In the genomic region with DNA sequence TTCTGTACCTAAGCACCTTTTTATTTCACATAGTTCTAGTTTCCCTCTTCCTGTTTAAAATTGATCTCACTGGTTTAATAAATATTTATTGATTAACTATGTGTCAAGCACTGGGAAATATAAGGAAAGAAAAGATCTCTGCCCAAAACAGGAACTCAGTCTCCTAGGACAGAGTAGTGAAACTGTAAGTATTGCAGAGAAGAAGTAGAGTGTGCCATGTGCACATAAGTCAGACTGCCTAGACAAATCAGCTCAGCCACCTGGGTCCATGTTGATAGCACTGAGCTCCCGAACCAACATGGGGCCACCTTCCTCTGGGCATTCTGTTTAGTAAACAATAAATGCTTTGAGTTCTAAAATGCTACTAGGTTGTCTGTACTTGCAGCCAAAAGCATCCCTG, we compare ENCODE assay signal across 9 cellular contexts. TPM values are rescaled to one million over a fixed set of nuclear protein-coding genes. Genes with fewer than 3 reads are reported as not detected.
A peak's percentile ranks its signal among the peaks of the same experiment; 100 is the strongest.
DNase-seq lines count a peak whose midpoint lies in the region; ATAC-seq and TF ChIP-seq lines count a peak whose summit lies in the region.
"Had no signal": no experiment of that assay in that cellular context is flagged by ENCODE, and none has a peak within 500 bp of the region (broad histone marks: within the 10 kb centered on the region; RNA-seq: fewer than 3 reads in every experiment).

No MANE protein-coding gene starts in this region.

- peaks cover 8 to 9% of the 10 kb centered on the region in 2 donors for H3K27me3 Mint-ChIP-seq in natural killer cell treated with Interleukin-12 subunit alpha and Interleukin-12 subunit beta and Interleukin-15 and Interleukin-18, amount 100 ng/mL, for 72 hours

- peak overlapping the region; percentile 79 for H3K27ac ChIP-seq in WERI-Rb-1

- H3K27me3 ChIP-seq in WERI-Rb-1 (ENCODE audit: insufficient read depth, low read depth, severe bottlenecking): no peaks in the 10 kb centered on the region

- H3K9me3 Mint-ChIP-seq in natural killer cell treated with Interleukin-12 subunit alpha and Interleukin-12 subunit beta and Interleukin-15 and Interleukin-18, amount 100 ng/mL, for 72 hours: no peaks in the 10 kb centered on the region
- H3K9me3 Mint-ChIP-seq: activated CD4-positive, alpha-beta T cell treated with anti-CD3 and anti-CD28 coated beads, Interleukin-2, amount 10 ng/mL, durations not matched to agents 24 days and 14 days had no signal

- TF ChIP-seq CTCF in WERI-Rb-1 (IDR thresholded peaks at IDR 0.05; ENCODE audit: low read depth, low read length): no peak

- no peaks in the 10 kb centered on the region for H3K4me1 Mint-ChIP-seq in natural killer cell treated with Interleukin-12 subunit alpha and Interleukin-12 subunit beta and Interleukin-15 and Interleukin-18, amount 100 ng/mL, for 72 hours (ENCODE audit: low read depth in 2 of 2)

- ATAC-seq in GM21367 (IDR thresholded peaks at IDR 0.05; ENCODE audit: unreplicated experiment) (peak; percentile 86), HG03442 (IDR thresholded peaks at IDR 0.05; ENCODE audit: unreplicated experiment) (peak; percentile 85)
- ATAC-seq in natural killer cell treated with Interleukin-12 subunit alpha and Interleukin-12 subunit beta and Interleukin-15 and Interleukin-18, amount 100 ng/mL, for 72 hours: no peak

- no peak overlapping the region for H3K27ac Mint-ChIP-seq in natural killer cell treated with Interleukin-12 subunit alpha and Interleukin-12 subunit beta and Interleukin-15 and Interleukin-18, amount 100 ng/mL, for 72 hours
- H3K27ac Mint-ChIP-seq: activated CD4-positive, alpha-beta T cell treated with anti-CD3 and anti-CD28 coated beads, Interleukin-2, amount 10 ng/mL, durations not matched to agents 24 days and 14 days had no signal

- no peak overlapping the region for H3K4me3 Mint-ChIP-seq in natural killer cell treated with Interleukin-12 subunit alpha and Interleukin-12 subunit beta and Interleukin-15 and Interleukin-18, amount 100 ng/mL, for 72 hours
- H3K4me3 Mint-ChIP-seq: activated CD4-positive, alpha-beta T cell treated with anti-CD3 and anti-CD28 coated beads, Interleukin-2, amount 10 ng/mL, durations not matched to agents 24 days and 14 days had no signal

- no peaks in the 10 kb centered on the region for H3K36me3 Mint-ChIP-seq in natural killer cell treated with Interleukin-12 subunit alpha and Interleukin-12 subunit beta and Interleukin-15 and Interleukin-18, amount 100 ng/mL, for 72 hours

- H3K36me3 ChIP-seq in WERI-Rb-1: no peaks in the 10 kb centered on the region

- H3K9me3 ChIP-seq in WERI-Rb-1 (ENCODE audit: severe bottlenecking): no peaks in the 10 kb centered on the region

- DNase-seq in Ammon's horn (ENCODE audit: low spot score): peak; percentile 39
- DNase-seq in WERI-Rb-1: peak; percentile 31
- DNase-seq in natural killer cell treated with Interleukin-12 subunit alpha and Interleukin-12 subunit beta and Interleukin-15 and Interleukin-18, amount 100 ng/mL, for 72 hours (ENCODE audit: low spot score): no peak
- no peak for DNase-seq in amniotic stem cell (lab: John Stamatoyannopoulos, UW)
- no peak for DNase-seq in stimulated activated CD4-positive, alpha-beta T cell treated with anti-CD3 and anti-CD28 coated beads, Interleukin-2, amount 100 ng/mL, for 48 hours
- no peak for DNase-seq in NCI-H187 treated with DMSO at 0.1 percent for 48 hours (lab: John Stamatoyannopoulos, UW)
- DNase-seq: activated CD4-positive, alpha-beta T cell treated with anti-CD3 and anti-CD28 coated beads, Interleukin-2, amount 10 ng/mL, durations not matched to agents 24 days and 14 days had no signal

- H3K4me3 ChIP-seq in WERI-Rb-1 (ENCODE audit: low read depth, low read length): no peak overlapping the region

RNA-seq across cellular contexts. Expression of a gene that starts 9.8 kb away (rescaled TPM):
- total RNA-seq in natural killer cell treated with Interleukin-12 subunit alpha and Interleukin-12 subunit beta and Interleukin-15 and Interleukin-18, amount 100 ng/mL, for 72 hours: 10 to 100 TPM in 1 of 2 donors, 1 to 10 TPM in 1; 6.5 to 10.0 TPM

Comparison
In these comparisons a context has a peak if more than half of its experiments do, and no peak if none do; other contexts are left out.
1. DNase-seq: peak in Ammon's horn (single experiment) and WERI-Rb-1 (single experiment); none in natural killer cell treated with Interleukin-12 subunit alpha and Interleukin-12 subunit beta and Interleukin-15 and Interleukin-18, amount 100 ng/mL, for 72 hours (single experiment), amniotic stem cell (single experiment), stimulated activated CD4-positive, alpha-beta T cell treated with anti-CD3 and anti-CD28 coated beads, Interleukin-2, amount 100 ng/mL, for 48 hours (0 of 2) and NCI-H187 treated with DMSO at 0.1 percent for 48 hours (single experiment).
2. ATAC-seq: peak in GM21367 (single experiment) and HG03442 (single experiment); none in natural killer cell treated with Interleukin-12 subunit alpha and Interleukin-12 subunit beta and Interleukin-15 and Interleukin-18, amount 100 ng/mL, for 72 hours (0 of 2).